In genomic region chr6:150249261-150249660, GRCh38 we compare ENCODE assay signal across 19 cellular contexts.
DNase-seq lines count a peak whose midpoint lies in the region; TF ChIP-seq lines count a peak whose summit lies in the region.
"Had no signal": no experiment of that assay in that cellular context is flagged by ENCODE, and none has a peak within 500 bp of the region (broad histone marks: within the 10 kb centered on the region; RNA-seq: fewer than 3 reads in every experiment).

No MANE protein-coding gene starts in this region.

- peak; percentile 78 for DNase-seq in AG10803 (ENCODE audit: low read depth)
- DNase-seq in adipocyte (ENCODE audit: low read depth), result peak; percentile 74
- DNase-seq in epithelial cell of prostate (ENCODE audit: low read depth, low spot score), result no peak
- DNase-seq in osteoblast (ENCODE audit: insufficient read length, low spot score, missing footprints), result peak; percentile 76
- no peak for DNase-seq in occipital lobe (lab: John Stamatoyannopoulos, UW)
- DNase-seq in MG63, result no peak
- DNase-seq in NCI-H2081 (lab: John Stamatoyannopoulos, UW), result no peak
- no peak for DNase-seq in activated CD4-positive, alpha-beta T cell treated with anti-CD3 and anti-CD28 coated beads, Interleukin-2, amount 10 ng/mL, durations not matched to agents 24 days and 14 days
- DNase-seq: 8988T; DMS53; Karpas-422; NCI-H1048; NCI-H1436; NCI-H187 treated with DMSO at 0.1 percent for 48 hours; NCI-H2171; NCI-H345; NCI-H524; NCI-H774; NK-92 treated with Interleukin-12 subunit alpha and Interleukin-12 subunit beta, amount 100 ng/mL, for 24 hours had no signal

- H2AFZ ChIP-seq in osteoblast (ENCODE audit: low read length), result peak overlapping the region; percentile 32

- H3K4me3 Mint-ChIP-seq in activated CD4-positive, alpha-beta T cell treated with anti-CD3 and anti-CD28 coated beads, Interleukin-2, amount 10 ng/mL, durations not matched to agents 24 days and 14 days, result no peak overlapping the region

- no peaks in the 10 kb centered on the region for H4K20me1 ChIP-seq in osteoblast (ENCODE audit: insufficient read depth, low read length)

- H3K27me3 Mint-ChIP-seq in activated CD4-positive, alpha-beta T cell treated with anti-CD3 and anti-CD28 coated beads, Interleukin-2, amount 10 ng/mL, durations not matched to agents 24 days and 14 days, result peaks cover 11% of the 10 kb centered on the region

- peaks cover 4% of the 10 kb centered on the region for H3K9me3 Mint-ChIP-seq in activated CD4-positive, alpha-beta T cell treated with anti-CD3 and anti-CD28 coated beads, Interleukin-2, amount 10 ng/mL, durations not matched to agents 24 days and 14 days

- H3K36me3 ChIP-seq in adipocyte (ENCODE audit: control insufficient read depth, insufficient read depth, low read length, severe bottlenecking) (no peaks in the 10 kb centered on the region), osteoblast (ENCODE audit: insufficient read depth, low read length) (no peaks in the 10 kb centered on the region), MG63 (no peaks in the 10 kb centered on the region)

- no peaks in the 10 kb centered on the region for H3K79me2 ChIP-seq in osteoblast (ENCODE audit: insufficient read depth, low read length)

- H3K4me1 ChIP-seq in adipocyte (ENCODE audit: control insufficient read depth, insufficient read depth, low read length) (peaks cover 19% of the 10 kb centered on the region), osteoblast (ENCODE audit: insufficient read depth, low read length) (peaks cover 28% of the 10 kb centered on the region)

- H3K27ac Mint-ChIP-seq in activated CD4-positive, alpha-beta T cell treated with anti-CD3 and anti-CD28 coated beads, Interleukin-2, amount 10 ng/mL, durations not matched to agents 24 days and 14 days, result no peak overlapping the region

- H3K36me3 Mint-ChIP-seq in activated CD4-positive, alpha-beta T cell treated with anti-CD3 and anti-CD28 coated beads, Interleukin-2, amount 10 ng/mL, durations not matched to agents 24 days and 14 days (ENCODE audit: low read depth), result no peaks in the 10 kb centered on the region

- peaks cover 16% of the 10 kb centered on the region for H3K4me1 Mint-ChIP-seq in activated CD4-positive, alpha-beta T cell treated with anti-CD3 and anti-CD28 coated beads, Interleukin-2, amount 10 ng/mL, durations not matched to agents 24 days and 14 days

- intact Hi-C loops in activated CD4-positive, alpha-beta T cell treated with anti-CD3 and anti-CD28 coated beads, Interleukin-2, amount 10 ng/mL, durations not matched to agents 24 days and 14 days (cut with micrococcal nuclease), result loop anchor here (5.0 kb wide), 1 partner anchor 53 kb away; no protein-coding TSS in a partner anchor

- H3K27me3 ChIP-seq in adipocyte (replicated peaks; ENCODE audit: control insufficient read depth, insufficient read depth, low read length), result no peaks in the 10 kb centered on the region
- no peaks in the 10 kb centered on the region for H3K27me3 ChIP-seq in osteoblast (ENCODE audit: insufficient read depth, low read length)
- H3K27me3 ChIP-seq in MG63, result no peaks in the 10 kb centered on the region

- H3K27ac ChIP-seq in epithelial cell of prostate (peak overlapping the region; percentile 97), osteoblast (ENCODE audit: low read depth, low read length) (no peak overlapping the region)

- no peak overlapping the region for H3K4me3 ChIP-seq in AG10803 (ENCODE audit: low read length)
- H3K4me3 ChIP-seq in adipocyte (ENCODE audit: low read length), result no peak overlapping the region
- no peak overlapping the region for H3K4me3 ChIP-seq in osteoblast (ENCODE audit: insufficient read depth, low read length)
- no peak overlapping the region for H3K4me3 ChIP-seq in MG63

- no peak overlapping the region for H3K9ac ChIP-seq in adipocyte (ENCODE audit: low read length)

- H3K4me2 ChIP-seq in osteoblast (ENCODE audit: insufficient read depth, low read length), result no peak overlapping the region

- H3K9me3 ChIP-seq in adipocyte (ENCODE audit: control insufficient read depth, low read length) (peaks cover 11% of the 10 kb centered on the region), osteoblast (ENCODE audit: low read depth, low read length) (no peaks in the 10 kb centered on the region), MG63 (peaks cover 3% of the 10 kb centered on the region; the same call in 1 of the 2 replicates)

- TF ChIP-seq CTCF in AG10803 (conservative IDR thresholded peaks at IDR 0.05; ENCODE audit: low read length) (no peak), osteoblast (IDR thresholded peaks at IDR 0.05; ENCODE audit: extremely low read depth, low read depth, low read length) (no peak)

Comparison
In these comparisons a context has a peak if more than half of its experiments do, and no peak if none do; other contexts are left out.
1. DNase-seq: peak in AG10803 (single experiment), adipocyte (single experiment) and osteoblast (single experiment); none in epithelial cell of prostate (single experiment), occipital lobe (single experiment), MG63 (single experiment), NCI-H2081 (0 of 2) and activated CD4-positive, alpha-beta T cell treated with anti-CD3 and anti-CD28 coated beads, Interleukin-2, amount 10 ng/mL, durations not matched to agents 24 days and 14 days (single experiment).